In genomic region chr7:65509368-65510186, GRCh38 we compare ENCODE assay signal across 8 cellular contexts.
DNase-seq lines count a peak whose midpoint lies in the region; ATAC-seq, FAIRE-seq and TF ChIP-seq lines count a peak whose summit lies in the region.

No MANE protein-coding gene starts in this region.

- H3K4me1 Mint-ChIP-seq in CD4-positive, alpha-beta T cell (ENCODE audit: low read depth) = peaks cover 5% of the 10 kb centered on the region
- H3K4me1 Mint-ChIP-seq in naive thymus-derived CD4-positive, alpha-beta T cell = peaks cover 0 to 9% (median 6%) of the 10 kb centered on the region in 7 donors

- H3K9ac ChIP-seq in MM.1S (ENCODE audit: low read length) = peak overlapping the region; percentile 48; the same call in 1 of the 2 replicates

- CTCF ChIA-PET in CD4-positive, alpha-beta T cell (lab: Charles Lee) = no interaction called here
- CTCF ChIA-PET in naive thymus-derived CD4-positive, alpha-beta T cell (lab: Charles Lee) = no interaction called here

- peak overlapping the region; percentile 56 for H3K4me3 Mint-ChIP-seq in CD4-positive, alpha-beta T cell
- peak overlapping the region; percentile 57 to 85 (median 70) for H3K4me3 Mint-ChIP-seq in naive thymus-derived CD4-positive, alpha-beta T cell

- no peaks in the 10 kb centered on the region for H3F3A ChIP-seq in MM.1S (ENCODE audit: insufficient read depth, low read length)

- no peaks in the 10 kb centered on the region for H3K79me2 ChIP-seq in MM.1S (ENCODE audit: low read length)

- intact Hi-C loops in CD4-positive, alpha-beta T cell (cut with DNase I, micrococcal nuclease) = no loop called here
- intact Hi-C loops in naive thymus-derived CD4-positive, alpha-beta T cell (cut with micrococcal nuclease) = no loop called here

- no peaks in the 10 kb centered on the region for H4K20me1 ChIP-seq in MM.1S (ENCODE audit: insufficient read depth, low read length)

- peak overlapping the region; percentile 81 for H2AFZ ChIP-seq in MM.1S (ENCODE audit: low read length)

- H3K4me3 ChIP-seq in MM.1S (ENCODE audit: low read length) (peak overlapping the region; percentile 62), cardiac fibroblast (replicated peaks in 1 of 2; ENCODE audit: low read depth in 2 of 2, low read length in 2 of 2) (peak overlapping the region; percentile 49 to 56)
- H3K4me3 ChIP-seq in naive thymus-derived CD4-positive, alpha-beta T cell (ENCODE audit: low read length) = peak overlapping the region; percentile 41

- peaks cover 22% of the 10 kb centered on the region for H3K27me3 Mint-ChIP-seq in CD4-positive, alpha-beta T cell
- peaks cover 20 to 29% (median 23%) of the 10 kb centered on the region in 5 donors for H3K27me3 Mint-ChIP-seq in naive thymus-derived CD4-positive, alpha-beta T cell

- no peak for TF ChIP-seq POLR2A in H54 (IDR thresholded peaks at IDR 0.05; ENCODE audit: low read depth, low read length)

- no peaks in the 10 kb centered on the region for H3K9me2 ChIP-seq in MM.1S (replicated peaks; ENCODE audit: insufficient read depth, low read length)

- no peak for ATAC-seq in CD4-positive, alpha-beta T cell (ENCODE audit: poor library complexity)
- no peak for ATAC-seq in naive thymus-derived CD4-positive, alpha-beta T cell
- no peak for ATAC-seq in HG02938 (IDR thresholded peaks at IDR 0.05; ENCODE audit: unreplicated experiment)

- H3K27me3 ChIP-seq in CD4-positive, alpha-beta T cell (ENCODE audit: control insufficient read depth, insufficient read depth, low read length) = peaks cover 19% of the 10 kb centered on the region
- peaks cover 15% of the 10 kb centered on the region for H3K27me3 ChIP-seq in MM.1S (replicated peaks; ENCODE audit: insufficient read depth, low read length)
- H3K27me3 ChIP-seq in naive thymus-derived CD4-positive, alpha-beta T cell (ENCODE audit: control insufficient read depth in 2 of 2, insufficient read depth in 2 of 2, low read length in 2 of 2) = peaks cover 3 to 7% of the 10 kb centered on the region in 2 donors

- H3K4me2 ChIP-seq in MM.1S (ENCODE audit: low read depth, low read length) = peak overlapping the region; percentile 85

- no peaks in the 10 kb centered on the region for H3K36me3 ChIP-seq in MM.1S (replicated peaks; ENCODE audit: insufficient read depth, low read length)
- H3K36me3 ChIP-seq in naive thymus-derived CD4-positive, alpha-beta T cell (ENCODE audit: control insufficient read depth in 2 of 3, insufficient read depth in 3 of 3, low read length in 3 of 3) = no peaks in the 10 kb centered on the region

- TF ChIP-seq CTCF in CD4-positive, alpha-beta T cell (IDR thresholded peaks at IDR 0.05) = no peak
- TF ChIP-seq CTCF in MM.1S (IDR thresholded peaks at IDR 0.05; ENCODE audit: low read length) (no peak), cardiac fibroblast (IDR thresholded peaks at IDR 0.05; ENCODE audit: low read depth, low read length) (no peak), GM20000 (IDR thresholded peaks at IDR 0.05; ENCODE audit: extremely low read depth, missing control alignments) (no peak)

- H3K9me3 ChIP-seq in CD4-positive, alpha-beta T cell (ENCODE audit: control insufficient read depth, low read length) = no peaks in the 10 kb centered on the region
- H3K9me3 ChIP-seq in MM.1S (replicated peaks; ENCODE audit: insufficient read depth, low read length) = no peaks in the 10 kb centered on the region
- no peaks in the 10 kb centered on the region for H3K9me3 ChIP-seq in naive thymus-derived CD4-positive, alpha-beta T cell (ENCODE audit: control insufficient read depth in 2 of 3, low read length in 3 of 3)

- H3K4me1 ChIP-seq in MM.1S (ENCODE audit: low read length) = no peaks in the 10 kb centered on the region
- H3K4me1 ChIP-seq in naive thymus-derived CD4-positive, alpha-beta T cell (ENCODE audit: control insufficient read depth in 2 of 2, insufficient read depth in 2 of 2, low read length in 2 of 2) = no peaks in the 10 kb centered on the region

- DNase-seq in CD4-positive, alpha-beta T cell = peak in 1 of 10 experiments; percentile 0
- DNase-seq in MM.1S (peak; percentile 22), cardiac fibroblast (ENCODE audit: low read depth in 2 of 2) (no peak), amygdala (lab: John Stamatoyannopoulos, UW) (no peak), H54 (ENCODE audit: insufficient read length, low spot score) (no peak), GM20000 (ENCODE audit: low spot score) (no peak)
- peak in 1 of 9 donors; percentile 17 for DNase-seq in naive thymus-derived CD4-positive, alpha-beta T cell

- H3K27ac Mint-ChIP-seq in CD4-positive, alpha-beta T cell = no peak overlapping the region
- no peak overlapping the region for H3K27ac Mint-ChIP-seq in naive thymus-derived CD4-positive, alpha-beta T cell

- no peak for FAIRE-seq in H54 (lab: Jason Lieb, UNC)

- no peaks in the 10 kb centered on the region for H3K9me3 Mint-ChIP-seq in CD4-positive, alpha-beta T cell
- peaks cover 0 to 18% (median 4%) of the 10 kb centered on the region in 11 donors for H3K9me3 Mint-ChIP-seq in naive thymus-derived CD4-positive, alpha-beta T cell

- POLR2A ChIA-PET in CD4-positive, alpha-beta T cell (lab: Charles Lee) = no interaction called here
- POLR2A ChIA-PET in naive thymus-derived CD4-positive, alpha-beta T cell (lab: Charles Lee) = interaction anchor here (0.5 kb wide), 1 partner anchor 85 kb away, joined by 4 read pairs; no protein-coding TSS in a partner anchor

- H3K27ac ChIP-seq in CD4-positive, alpha-beta T cell (ENCODE audit: low read depth, low read length) = no peak overlapping the region
- no peak overlapping the region for H3K27ac ChIP-seq in MM.1S (ENCODE audit: low read length)
- no peak overlapping the region for H3K27ac ChIP-seq in naive thymus-derived CD4-positive, alpha-beta T cell (ENCODE audit: low read depth, low read length)

- H3K36me3 Mint-ChIP-seq in CD4-positive, alpha-beta T cell (ENCODE audit: low read depth) = no peaks in the 10 kb centered on the region
- H3K36me3 Mint-ChIP-seq in naive thymus-derived CD4-positive, alpha-beta T cell = no peaks in the 10 kb centered on the region
